In genomic region chr9:77417570-77417969, GRCh38 we compare ENCODE assay signal across 11 cellular contexts.
DNase-seq lines count a peak whose midpoint lies in the region; ATAC-seq and TF ChIP-seq lines count a peak whose summit lies in the region.
"Had no signal": no experiment of that assay in that cellular context is flagged by ENCODE, and none has a peak within 500 bp of the region (broad histone marks: within the 10 kb centered on the region; RNA-seq: fewer than 3 reads in every experiment).

No MANE protein-coding gene starts in this region.

- H3K4me3 Mint-ChIP-seq in stimulated activated naive B cell treated with anti-CD40 and anti-IgM and Interleukin-4, amounts not matched to agents 10 μg/mL and 1 μg/mL and 100 μg/mL, for 72 hours, result no peak overlapping the region
- H3K4me3 Mint-ChIP-seq: naive thymus-derived CD4-positive, alpha-beta T cell had no signal

- H3K4me1 Mint-ChIP-seq in stimulated activated naive B cell treated with anti-CD40 and anti-IgM and Interleukin-4, amounts not matched to agents 10 μg/mL and 1 μg/mL and 100 μg/mL, for 72 hours, result no peaks in the 10 kb centered on the region

- CTCF ChIA-PET in RWPE1 (lab: Yijun Ruan, JAX) (interaction anchor here (0.6 to 1.0 kb wide), 5 partner anchors 11 to 161 kb away, joined by 3 to 9 read pairs (median 4); no protein-coding TSS in a partner anchor), HEK293T (lab: Yijun Ruan, JAX) (no interaction called here)

- H3K27me3 Mint-ChIP-seq in stimulated activated naive B cell treated with anti-CD40 and anti-IgM and Interleukin-4, amounts not matched to agents 10 μg/mL and 1 μg/mL and 100 μg/mL, for 72 hours, result no peaks in the 10 kb centered on the region
- H3K27me3 Mint-ChIP-seq: naive thymus-derived CD4-positive, alpha-beta T cell had no signal

- no peak overlapping the region for H3K27ac Mint-ChIP-seq in stimulated activated naive B cell treated with anti-CD40 and anti-IgM and Interleukin-4, amounts not matched to agents 10 μg/mL and 1 μg/mL and 100 μg/mL, for 72 hours

- H3K9me3 Mint-ChIP-seq in stimulated activated naive B cell treated with anti-CD40 and anti-IgM and Interleukin-4, amounts not matched to agents 10 μg/mL and 1 μg/mL and 100 μg/mL, for 72 hours, result no peaks in the 10 kb centered on the region

- DNase-seq in H4 (ENCODE audit: low spot score), result peak; percentile 86
- peak; percentile 23 for DNase-seq in RWPE1 (ENCODE audit: low spot score)
- peak; percentile 73 for DNase-seq in fibroblast of the aortic adventitia (ENCODE audit: low read depth)
- peak; percentile 41 for DNase-seq in smooth muscle cell of the brain vasculature (ENCODE audit: low read depth, low spot score)
- DNase-seq in stimulated activated naive B cell treated with anti-CD40 and anti-IgM and Interleukin-4, amounts not matched to agents 10 μg/mL and 1 μg/mL and 100 μg/mL, for 72 hours, result no peak
- DNase-seq in HEK293T (ENCODE audit: extremely low spot score), result no peak
- no peak for DNase-seq in NCI-H82 (lab: John Stamatoyannopoulos, UW)
- DNase-seq: GF-D8; naive thymus-derived CD4-positive, alpha-beta T cell; NCI-H446 treated with DMSO at 0.1 percent for 48 hours had no signal

- POLR2A ChIA-PET in RWPE1 (lab: Yijun Ruan, JAX; ENCODE audit: low non-redundant PET), result no interaction called here
- POLR2A ChIA-PET in HEK293T (lab: Yijun Ruan, JAX), result no interaction called here

- ATAC-seq in HG02678 (IDR thresholded peaks at IDR 0.05; ENCODE audit: unreplicated experiment), result no peak
- ATAC-seq in stimulated activated naive B cell treated with anti-CD40 and anti-IgM and Interleukin-4, amounts not matched to agents 10 μg/mL and 1 μg/mL and 100 μg/mL, for 72 hours (replicated peaks), result no peak
- ATAC-seq: naive thymus-derived CD4-positive, alpha-beta T cell had no signal

- peaks cover 2 to 7% of the 10 kb centered on the region in 2 donors for H3K36me3 Mint-ChIP-seq in stimulated activated naive B cell treated with anti-CD40 and anti-IgM and Interleukin-4, amounts not matched to agents 10 μg/mL and 1 μg/mL and 100 μg/mL, for 72 hours

- H3K27ac ChIP-seq in RWPE1, result no peak overlapping the region

- TF ChIP-seq CTCF in RWPE1 (conservative IDR thresholded peaks at IDR 0.05; ENCODE audit: low read depth), result no peak
- TF ChIP-seq CTCF in fibroblast of the aortic adventitia (IDR thresholded peaks at IDR 0.05; ENCODE audit: insufficient read depth, low read length), result no peak

- H3K4me3 ChIP-seq in fibroblast of the aortic adventitia (ENCODE audit: low read depth, low read length), result no peak overlapping the region

TF ChIP-seq in HEK293T, 16 proteins besides CTCF, POLR2A, EP300 and RAD21:
- TF ChIP-seq SP1 (IDR thresholded peaks at IDR 0.05) (no peak), FOXM1 (IDR thresholded peaks at IDR 0.05; ENCODE audit: borderline replicate concordance) (no peak), BHLHE40 (IDR thresholded peaks at IDR 0.05; ENCODE audit: borderline replicate concordance) (no peak), TARDBP (IDR thresholded peaks at IDR 0.05) (no peak), PKNOX1 (IDR thresholded peaks at IDR 0.05) (no peak), LEF1 (IDR thresholded peaks at IDR 0.05; ENCODE audit: borderline replicate concordance) (no peak), FOXK2 (IDR thresholded peaks at IDR 0.05) (no peak), ZNF384 (IDR thresholded peaks at IDR 0.05) (no peak), SUZ12 (IDR thresholded peaks at IDR 0.05) (no peak), NFRKB (IDR thresholded peaks at IDR 0.05) (no peak), ARNT (IDR thresholded peaks at IDR 0.05) (no peak), HDGF (IDR thresholded peaks at IDR 0.05; ENCODE audit: borderline replicate concordance) (no peak), ELF4 (IDR thresholded peaks at IDR 0.05) (no peak), CTBP1 (IDR thresholded peaks at IDR 0.05; ENCODE audit: borderline replicate concordance) (no peak), L3MBTL2 (conservative IDR thresholded peaks at IDR 0.05) (no peak), FOXA1 (IDR thresholded peaks at IDR 0.05) (no peak)

Comparison
In these comparisons a context has a peak if more than half of its experiments do, and no peak if none do; other contexts are left out.
1. DNase-seq: peak in H4 (single experiment), RWPE1 (single experiment), fibroblast of the aortic adventitia (single experiment) and smooth muscle cell of the brain vasculature (single experiment); none in stimulated activated naive B cell treated with anti-CD40 and anti-IgM and Interleukin-4, amounts not matched to agents 10 μg/mL and 1 μg/mL and 100 μg/mL, for 72 hours (single experiment), HEK293T (single experiment) and NCI-H82 (single experiment).